Comparison of ENCODE assay signal across 8 cellular contexts in the genomic region with DNA sequence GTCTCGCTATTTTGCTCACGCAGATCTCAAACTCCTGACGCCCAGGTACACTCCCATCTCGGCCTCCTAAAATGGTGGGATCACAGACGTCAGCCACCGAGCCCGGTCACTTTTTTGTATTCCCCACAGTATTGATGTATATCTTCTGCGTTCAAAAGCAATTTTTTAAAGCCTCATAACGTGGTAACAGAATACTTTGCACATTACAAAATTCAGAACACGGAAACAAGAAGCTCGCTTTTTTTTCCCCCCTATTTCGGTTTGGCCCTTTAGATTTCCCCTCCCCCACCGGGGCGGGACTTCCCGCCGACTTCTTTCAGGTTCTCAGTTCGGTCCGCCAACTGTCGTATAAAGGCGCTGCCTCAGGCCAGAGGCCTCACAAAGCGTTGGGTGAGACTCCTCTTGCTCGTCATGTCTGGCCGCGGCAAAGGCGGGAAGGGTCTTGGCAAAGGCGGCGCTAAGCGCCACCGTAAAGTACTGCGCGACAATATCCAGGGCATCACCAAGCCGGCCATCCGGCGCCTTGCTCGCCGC.
A peak's percentile ranks its signal among the peaks of the same experiment; 100 is the strongest.
DNase-seq lines count a peak whose midpoint lies in the region; ATAC-seq, FAIRE-seq and TF ChIP-seq lines count a peak whose summit lies in the region.
"Not testable (repeated sequence)": the region's sequence is repeated elsewhere in the genome, so short reads cannot be mapped to it uniquely, and the experiment has no call there.

No MANE protein-coding gene starts in this region.

- not testable (repeated sequence) for H3K36me3 Mint-ChIP-seq in T-helper 17 cell (ENCODE audit: low read depth)

- H3K27me3 ChIP-seq in ascending aorta; prostate gland (replicated peaks; ENCODE audit: insufficient read depth): not testable (repeated sequence)

- CTCF ChIA-PET in A549 (lab: Yijun Ruan, JAX), result interaction anchor here (0.9 kb wide), 1 partner anchor 646 kb away, joined by 4 read pairs; no protein-coding TSS in a partner anchor

- TF ChIP-seq EP300 in A549 (IDR thresholded peaks at IDR 0.05), result not testable (repeated sequence)

- FAIRE-seq in A549 (lab: Jason Lieb, UNC), result not testable (repeated sequence)

- H3K36me3 ChIP-seq in ascending aorta, prostate gland: not testable (repeated sequence)

- TF ChIP-seq RAD21 in A549 (conservative IDR thresholded peaks at IDR 0.05 in 1 of 2, IDR thresholded peaks at IDR 0.05 in 1 of 2), result not testable (repeated sequence)

- not testable (repeated sequence) for H3K27me3 Mint-ChIP-seq in T-helper 17 cell

- POLR2A ChIA-PET in A549 (lab: Yijun Ruan, JAX), result interaction anchor here (1.0 to 3.1 kb wide), 6 partner anchors 10 to 70 kb away, joined by 5 to 35 read pairs (median 12); a partner anchor contains a TSS

- H3K27ac ChIP-seq in A549 (peak overlapping the region; percentile 77 to 86), ascending aorta (peak overlapping the region; percentile 32 to 77), prostate gland (peak overlapping the region in 1 of 2 donors; percentile 53)

- peaks cover 17% of the 10 kb centered on the region for H3K4me1 Mint-ChIP-seq in T-helper 17 cell

- ATAC-seq in A549 (peak; percentile 88 to 95), GM18870 (IDR thresholded peaks at IDR 0.05; ENCODE audit: unreplicated experiment) (peak; percentile 56), HG03039 (IDR thresholded peaks at IDR 0.05; ENCODE audit: unreplicated experiment) (peak; percentile 68), T-helper 17 cell (peak; percentile 65), left ventricle myocardium superior (peak; percentile 95)

- DNase-seq in A549 (ENCODE audit: low read depth in 1 of 2, low spot score in 1 of 2), result peak in 1 of 2 experiments; percentile 58
- DNase-seq in NCI-H146 treated with DMSO at 0.1 percent for 48 hours (lab: John Stamatoyannopoulos, UW; ENCODE audit: unreplicated experiment), result peak; percentile 75
- DNase-seq in T-helper 17 cell, result peak in 2 of 3 donors; percentile 25 to 55
- not testable (repeated sequence) for DNase-seq in ascending aorta (ENCODE audit: low spot score in 2 of 2)
- peak; percentile 36 for DNase-seq in left ventricle myocardium superior
- peak; percentile 51 for DNase-seq in prostate gland (ENCODE audit: low spot score)

- TF ChIP-seq CTCF in A549 (IDR thresholded peaks at IDR 0.05); ascending aorta (IDR thresholded peaks at IDR 0.05); prostate gland (IDR thresholded peaks at IDR 0.05): not testable (repeated sequence)

- H3K4me2 ChIP-seq in A549, result peak overlapping the region; percentile 45

- TF ChIP-seq POLR2A in A549 (IDR thresholded peaks at IDR 0.05; ENCODE audit: low read length); prostate gland (IDR thresholded peaks at IDR 0.05): not testable (repeated sequence)

- WGBS in A549 (ENCODE audit: missing lambda C conversion rate), result 65% methylated on average over 26 of the region's 36 CpGs
- WGBS in prostate gland, result 2% methylated on average over 25 of the region's 36 CpGs

- H3K4me3 Mint-ChIP-seq in T-helper 17 cell, result peak overlapping the region; percentile 88

- H3K4me1 ChIP-seq in A549; ascending aorta; prostate gland (replicated peaks): not testable (repeated sequence)

- peak overlapping the region; percentile 14; the same call in 1 of the 3 replicates for H3K4me3 ChIP-seq in A549
- H3K4me3 ChIP-seq in ascending aorta, result peak overlapping the region; percentile 48 to 65
- peak overlapping the region; percentile 4 to 35 for H3K4me3 ChIP-seq in prostate gland

- not testable (repeated sequence) for H3K9me3 ChIP-seq in A549; T-helper 17 cell (ENCODE audit: control insufficient read depth, low read length, poor library complexity, severe bottlenecking); ascending aorta; prostate gland

- intact Hi-C loops in ascending aorta (cut with DNase I); left ventricle myocardium superior (cut with micrococcal nuclease); prostate gland (cut with DNase I): not testable (repeated sequence)

- H3K27ac Mint-ChIP-seq in T-helper 17 cell, result peak overlapping the region; percentile 98

TF ChIP-seq in A549, 52 proteins besides CTCF, POLR2A, EP300 and RAD21:
- TF ChIP-seq JUN (IDR thresholded peaks at IDR 0.05), result peak; percentile 89
TF ChIP-seq in A549: peak in this region for 1; not testable (repeated sequence) for 51.
